In the genomic region with DNA sequence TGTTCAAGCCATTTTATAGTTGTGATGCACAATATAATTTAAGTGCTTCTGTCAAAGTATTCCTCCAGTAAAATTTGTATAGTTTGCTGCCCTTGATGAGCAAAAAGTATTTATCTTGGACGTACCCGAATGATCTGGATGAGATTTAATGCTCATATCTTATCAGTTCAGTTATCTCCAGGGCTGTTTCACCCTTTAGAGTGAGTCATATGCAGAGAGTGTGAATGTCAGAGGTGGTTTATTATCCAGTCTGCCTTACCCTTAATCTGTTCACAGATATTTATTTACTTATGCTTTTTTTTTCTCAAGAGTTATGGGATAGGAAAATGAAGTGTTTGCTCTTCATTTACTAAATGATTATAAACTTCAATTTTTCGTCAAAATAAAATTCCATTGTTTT, we compare ENCODE assay signal across 16 cellular contexts. TPM values are rescaled to one million over a fixed set of nuclear protein-coding genes. Genes with fewer than 3 reads are reported as not detected.
DNase-seq lines count a peak whose midpoint lies in the region; ATAC-seq, FAIRE-seq and TF ChIP-seq lines count a peak whose summit lies in the region.
"Not testable (repeated sequence)": the region's sequence is repeated elsewhere in the genome, so short reads cannot be mapped to it uniquely, and the experiment has no call there.
"Had no signal": no experiment of that assay in that cellular context is flagged by ENCODE, and none has a peak within 500 bp of the region (broad histone marks: within the 10 kb centered on the region; RNA-seq: fewer than 3 reads in every experiment).

No MANE protein-coding gene starts in this region.

- not testable (repeated sequence) for H4K20me1 ChIP-seq in astrocyte (ENCODE audit: insufficient read depth, low read length)

- H3K4me1 Mint-ChIP-seq in activated T-cell treated with anti-CD3 and anti-CD28 coated beads, Interleukin-2, amount 50 U/mL, for 72 hours (ENCODE audit: low read depth) = peaks cover 21% of the 10 kb centered on the region
- H3K4me1 Mint-ChIP-seq in activated naive CD8-positive, alpha-beta T cell treated with anti-CD3 and anti-CD28 coated beads, Interleukin-2, amount 50 U/mL, for 24 hours = peaks cover 11% of the 10 kb centered on the region
- H3K4me1 Mint-ChIP-seq in astrocyte (ENCODE audit: low read depth, unreplicated experiment) = not testable (repeated sequence)

- not testable (repeated sequence) for TF ChIP-seq POLR2A in A549 (IDR thresholded peaks at IDR 0.05; ENCODE audit: low read length)

- peaks cover 28% of the 10 kb centered on the region for H3K27me3 ChIP-seq in astrocyte (ENCODE audit: insufficient read depth, low read length)

- not testable (repeated sequence) for H3K4me2 ChIP-seq in A549; astrocyte (ENCODE audit: low read length)

- not testable (repeated sequence) for TF ChIP-seq RAD21 in A549 (conservative IDR thresholded peaks at IDR 0.05 in 1 of 2, IDR thresholded peaks at IDR 0.05 in 1 of 2)

- POLR2A ChIA-PET in A549 (lab: Yijun Ruan, JAX) = not testable (repeated sequence)

- H3K9ac ChIP-seq in astrocyte (ENCODE audit: low read length) = not testable (repeated sequence)

- ATAC-seq in A549; SK-N-SH treated with all-trans-retinoic acid at 6 μM for 48 hours; activated T-cell treated with anti-CD3 and anti-CD28 coated beads, Interleukin-2, amount 50 U/mL, for 72 hours (replicated peaks in 1 of 2): not testable (repeated sequence)
- ATAC-seq in activated naive CD8-positive, alpha-beta T cell treated with anti-CD3 and anti-CD28 coated beads, Interleukin-2, amount 50 U/mL, for 24 hours = peak; percentile 78

- WGBS in A549 (ENCODE audit: missing lambda C conversion rate) = 19% methylated on average over 3 of the region's 3 CpGs

- H3K36me3 ChIP-seq in astrocyte (ENCODE audit: insufficient read depth, low read length) = not testable (repeated sequence)

- not testable (repeated sequence) for H3K4me1 ChIP-seq in A549; astrocyte (ENCODE audit: insufficient read depth, low read length)

- CTCF ChIA-PET in A549 (lab: Yijun Ruan, JAX) = interaction anchor here (1.3 kb wide), 1 partner anchor 8 kb away, joined by 3 read pairs; no protein-coding TSS in a partner anchor

- H3K4me3 Mint-ChIP-seq in activated T-cell treated with anti-CD3 and anti-CD28 coated beads, Interleukin-2, amount 50 U/mL, for 72 hours; activated naive CD8-positive, alpha-beta T cell treated with anti-CD3 and anti-CD28 coated beads, Interleukin-2, amount 50 U/mL, for 24 hours; astrocyte (ENCODE audit: unreplicated experiment): not testable (repeated sequence)

- H2AFZ ChIP-seq in astrocyte (ENCODE audit: low read depth, low read length) = not testable (repeated sequence)

- H3K27ac Mint-ChIP-seq in activated T-cell treated with anti-CD3 and anti-CD28 coated beads, Interleukin-2, amount 50 U/mL, for 72 hours = peak overlapping the region; percentile 32
- not testable (repeated sequence) for H3K27ac Mint-ChIP-seq in activated naive CD8-positive, alpha-beta T cell treated with anti-CD3 and anti-CD28 coated beads, Interleukin-2, amount 50 U/mL, for 24 hours; astrocyte (ENCODE audit: unreplicated experiment)

- H3K27ac ChIP-seq in A549; astrocyte (ENCODE audit: low read depth, low read length): not testable (repeated sequence)

- TF ChIP-seq EP300 in A549 (IDR thresholded peaks at IDR 0.05) = not testable (repeated sequence)

- not testable (repeated sequence) for H3K79me2 ChIP-seq in astrocyte (ENCODE audit: insufficient read depth, low read length)

- TF ChIP-seq CTCF in A549 (IDR thresholded peaks at IDR 0.05); astrocyte (IDR thresholded peaks at IDR 0.05; ENCODE audit: insufficient read depth, low read depth, low read length): not testable (repeated sequence)

- H3K9me3 Mint-ChIP-seq in activated T-cell treated with anti-CD3 and anti-CD28 coated beads, Interleukin-2, amount 50 U/mL, for 72 hours; activated naive CD8-positive, alpha-beta T cell treated with anti-CD3 and anti-CD28 coated beads, Interleukin-2, amount 50 U/mL, for 24 hours; astrocyte (ENCODE audit: unreplicated experiment): not testable (repeated sequence)

- H3K27me3 Mint-ChIP-seq in activated T-cell treated with anti-CD3 and anti-CD28 coated beads, Interleukin-2, amount 50 U/mL, for 72 hours (ENCODE audit: low read depth); activated naive CD8-positive, alpha-beta T cell treated with anti-CD3 and anti-CD28 coated beads, Interleukin-2, amount 50 U/mL, for 24 hours: not testable (repeated sequence)
- peaks cover 89% of the 10 kb centered on the region for H3K27me3 Mint-ChIP-seq in astrocyte (ENCODE audit: low read depth, unreplicated experiment)

- not testable (repeated sequence) for DNase-seq in A549 (ENCODE audit: low read depth in 1 of 2, low spot score in 1 of 2); activated T-cell treated with anti-CD3 and anti-CD28 coated beads, Interleukin-2, amount 50 U/mL, for 72 hours; activated naive CD8-positive, alpha-beta T cell treated with anti-CD3 and anti-CD28 coated beads, Interleukin-2, amount 50 U/mL, for 24 hours; astrocyte (ENCODE audit: low read depth)
- DNase-seq in Jurkat, Clone E6-1 (ENCODE audit: low read depth, low spot score) = peak; percentile 9
- DNase-seq in M059J (ENCODE audit: low read depth) = peak; percentile 3

- H3K4me3 ChIP-seq in A549; Jurkat, Clone E6-1 (ENCODE audit: low read length); astrocyte (ENCODE audit: insufficient read depth, low read depth, low read length): not testable (repeated sequence)

- H3K36me3 Mint-ChIP-seq in activated T-cell treated with anti-CD3 and anti-CD28 coated beads, Interleukin-2, amount 50 U/mL, for 72 hours (ENCODE audit: insufficient read depth in 2 of 2); activated naive CD8-positive, alpha-beta T cell treated with anti-CD3 and anti-CD28 coated beads, Interleukin-2, amount 50 U/mL, for 24 hours (ENCODE audit: low read depth); astrocyte (ENCODE audit: low read depth, unreplicated experiment): not testable (repeated sequence)

- H3K9me3 ChIP-seq in A549; astrocyte (ENCODE audit: insufficient read depth, low read depth, low read length): not testable (repeated sequence)

- FAIRE-seq in A549 (lab: Jason Lieb, UNC) = not testable (repeated sequence)
- peak; percentile 39 for FAIRE-seq in astrocyte (lab: Jason Lieb, UNC)

TF ChIP-seq in A549, 52 proteins besides CTCF, POLR2A, EP300 and RAD21:
- TF ChIP-seq GATA3 (IDR thresholded peaks at IDR 0.05; ENCODE audit: borderline replicate concordance) = peak; percentile 14; the same call in 1 of the 2 replicates

TF ChIP-seq in SK-N-SH treated with all-trans-retinoic acid at 6 μM for 48 hours, 23 proteins besides CTCF, POLR2A, EP300 and RAD21:
- 0 out of 2 replicates have a peak, but pooled peaks have one; percentile 16 for TF ChIP-seq ZNF8 (CRISPR knock-in tag; IDR thresholded peaks at IDR 0.05)

RNA-seq across cellular contexts. Expression of a gene that starts 26.6 kb away (rescaled TPM):
- polyA plus RNA-seq in A549 (2011; rRNA removed) (not detected in 2 replicates), A549 (2017; fragmentation: RNase III; extraction: RNeasy Plus Mini Kit Qiagen cat#74134 plus additional on column Dnase treatment) (not detected in 3 replicates)
- not detected in 2 replicates for polyA plus RNA-seq in A549 (2012; cell fraction: cytosol; rRNA removed)
- polyA plus RNA-seq in A549 (2012; cell fraction: nucleus; rRNA removed) = 0.02 TPM in 1 of 2 replicates, not detected in the other
- not detected in 2 replicates for polyA minus RNA-seq in A549 (2011; rRNA and poly(A)+ RNA removed)
- not detected for polyA plus RNA-seq in Jurkat, Clone E6-1 (2012; ENCODE audit: insufficient read depth, insufficient read length)
- total RNA-seq in M059J (2014; rRNA removed; shearing (Covaris generic)) = not detected in 2 replicates
- not detected for total RNA-seq in activated T-cell treated with anti-CD3 and anti-CD28 coated beads, Interleukin-2, amount 50 U/mL, for 72 hours
- total RNA-seq in astrocyte = not detected in 2 replicates
- total RNA-seq: A673; CD4-positive, alpha-beta memory T cell; CD4-positive, CD25-positive, alpha-beta regulatory T cell; CD8-positive, alpha-beta memory T cell; Daoy; G401; GM12878 had no signal
- polyA plus RNA-seq: AG04450; CD14-positive monocyte; CD4-positive, alpha-beta memory T cell; CD4-positive, CD25-positive, alpha-beta regulatory T cell; CD8-positive, alpha-beta memory T cell; GM12878 had no signal

RNA-seq across cellular contexts. Expression of a gene that starts 45.4 kb away (rescaled TPM):
- polyA plus RNA-seq in A549 (2011; rRNA removed) (0.04 and 0.07 TPM in 2 replicates), A549 (2017; fragmentation: RNase III; extraction: RNeasy Plus Mini Kit Qiagen cat#74134 plus additional on column Dnase treatment) (0.06 to 0.07 TPM in 2 of 3 replicates, not detected in the other)
- polyA plus RNA-seq in A549 (2012; cell fraction: cytosol; rRNA removed) = 0.03 TPM in 2 replicates
- polyA plus RNA-seq in A549 (2012; cell fraction: nucleus; rRNA removed) = 0.16 and 0.17 TPM in 2 replicates
- polyA minus RNA-seq in A549 (2011; rRNA and poly(A)+ RNA removed) = not detected in 2 replicates
- polyA plus RNA-seq in Jurkat, Clone E6-1 (2012; ENCODE audit: insufficient read depth, insufficient read length) = not detected
- total RNA-seq in M059J (2014; rRNA removed; shearing (Covaris generic)) = not detected in 2 replicates
- total RNA-seq in activated T-cell treated with anti-CD3 and anti-CD28 coated beads, Interleukin-2, amount 50 U/mL, for 72 hours = not detected
- total RNA-seq in astrocyte = 0.09 and 0.43 TPM in 2 replicates
- total RNA-seq: A673; CD4-positive, alpha-beta memory T cell; CD4-positive, CD25-positive, alpha-beta regulatory T cell; CD8-positive, alpha-beta memory T cell; Daoy; G401; GM12878 had no signal
- polyA plus RNA-seq: AG04450; CD14-positive monocyte; CD4-positive, alpha-beta memory T cell; CD4-positive, CD25-positive, alpha-beta regulatory T cell; CD8-positive, alpha-beta memory T cell; GM12878 had no signal

RNA-seq across cellular contexts. Expression of a gene that starts 47.2 kb away (rescaled TPM):
- 0.03 TPM in 2 replicates for polyA plus RNA-seq in A549 (2011; rRNA removed)
- 0.03 TPM in 1 of 2 replicates, not detected in the other for polyA plus RNA-seq in A549 (2012; cell fraction: cytosol; rRNA removed)
- 0.02 TPM in 1 of 2 replicates, not detected in the other for polyA plus RNA-seq in A549 (2012; cell fraction: nucleus; rRNA removed)
- not detected in 3 replicates for polyA plus RNA-seq in A549 (2017; fragmentation: RNase III; extraction: RNeasy Plus Mini Kit Qiagen cat#74134 plus additional on column Dnase treatment)
- not detected in 2 replicates for polyA minus RNA-seq in A549 (2011; rRNA and poly(A)+ RNA removed)
- not detected for polyA plus RNA-seq in Jurkat, Clone E6-1 (2012; ENCODE audit: insufficient read depth, insufficient read length)
- not detected in 2 replicates for total RNA-seq in M059J (2014; rRNA removed; shearing (Covaris generic))
- total RNA-seq in activated T-cell treated with anti-CD3 and anti-CD28 coated beads, Interleukin-2, amount 50 U/mL, for 72 hours = not detected
- total RNA-seq in astrocyte = not detected in 2 replicates
- total RNA-seq: A673; CD4-positive, alpha-beta memory T cell; CD4-positive, CD25-positive, alpha-beta regulatory T cell; CD8-positive, alpha-beta memory T cell; Daoy; G401; GM12878 had no signal
- polyA plus RNA-seq: AG04450; CD14-positive monocyte; CD4-positive, alpha-beta memory T cell; CD4-positive, CD25-positive, alpha-beta regulatory T cell; CD8-positive, alpha-beta memory T cell; GM12878 had no signal
